Comparison of ENCODE assay signal across 20 cellular contexts in genomic region chr10:51425431-51425830, GRCh38.
DNase-seq lines count a peak whose midpoint lies in the region; ATAC-seq and TF ChIP-seq lines count a peak whose summit lies in the region.
"Had no signal": no experiment of that assay in that cellular context is flagged by ENCODE, and none has a peak within 500 bp of the region (broad histone marks: within the 10 kb centered on the region; RNA-seq: fewer than 3 reads in every experiment).

No MANE protein-coding gene starts in this region.

- H3K27ac ChIP-seq in ascending aorta: peak overlapping the region; percentile 30 to 61
- H3K27ac ChIP-seq in trophoblast cell (ENCODE audit: low read depth, low read length): no peak overlapping the region
- H3K27ac ChIP-seq: gastroesophageal sphincter, lower lobe of right lung, psoas muscle had no signal

- DNase-seq in Daoy (ENCODE audit: low read depth) (peak; percentile 6), ascending aorta (ENCODE audit: low spot score in 2 of 2) (no peak), fibroblast of the aortic adventitia (ENCODE audit: low read depth) (peak; percentile 72), trophoblast cell (no peak), NCI-H345 (lab: John Stamatoyannopoulos, UW) (no peak), SK-N-DZ (ENCODE audit: low spot score) (no peak)
- DNase-seq in activated naive CD4-positive, alpha-beta T cell treated with Interleukin-2 at 50 U/mL for 16 hours: no peak
- DNase-seq: activated CD4-positive, alpha-beta T cell treated with anti-CD3 and anti-CD28 coated beads for 4 hours; activated CD8-positive, alpha-beta memory T cell treated with anti-CD3 and anti-CD28 coated beads, Interleukin-2, amount 50 U/mL, for 48 hours; activated naive CD4-positive, alpha-beta T cell; effector memory CD8-positive, alpha-beta T cell; KG1; lower lobe of right lung; naive B cell; NCI-H2171 treated with DMSO at 0.1 percent for 48 hours; psoas muscle; substantia nigra had no signal

- no peak for ATAC-seq in HG03457 (IDR thresholded peaks at IDR 0.05; ENCODE audit: unreplicated experiment)
- ATAC-seq: effector memory CD8-positive, alpha-beta T cell; gastroesophageal sphincter; lower lobe of right lung; Panc1; psoas muscle had no signal

- intact Hi-C loops in ascending aorta (cut with DNase I): loop anchor here (10.0 kb wide), 1 partner anchor 539 kb away; no protein-coding TSS in a partner anchor

- no peak overlapping the region for H3K4me2 ChIP-seq in trophoblast cell (ENCODE audit: low read length)

- H3K4me1 ChIP-seq in ascending aorta (peaks cover 0 to 38% of the 10 kb centered on the region in 2 donors), trophoblast cell (ENCODE audit: control insufficient read depth in 1 of 2, insufficient read depth in 2 of 2, low read length in 2 of 2) (no peaks in the 10 kb centered on the region)
- H3K4me1 ChIP-seq: lower lobe of right lung had no signal

- no CpG with 5 or more reads among the region's 3 CpGs for WGBS in trophoblast cell (ENCODE audit: extremely low coverage, insufficient coverage, insufficient read length)

- no peak overlapping the region for H2BK5ac ChIP-seq in trophoblast cell (ENCODE audit: low read depth, low read length, poor library complexity)

- H3K27me3 ChIP-seq in ascending aorta: no peaks in the 10 kb centered on the region
- H3K27me3 ChIP-seq in trophoblast cell (ENCODE audit: insufficient read depth, low read length): no peaks in the 10 kb centered on the region
- H3K27me3 ChIP-seq: gastroesophageal sphincter had no signal

- H3K36me3 ChIP-seq in ascending aorta (no peaks in the 10 kb centered on the region), trophoblast cell (ENCODE audit: control insufficient read depth in 1 of 2, insufficient read depth in 2 of 2, low read length in 2 of 2) (no peaks in the 10 kb centered on the region)
- H3K36me3 ChIP-seq: gastroesophageal sphincter, lower lobe of right lung had no signal

- H2AK5ac ChIP-seq in trophoblast cell (ENCODE audit: low read length): no peak overlapping the region

- H3K9me3 ChIP-seq in ascending aorta (no peaks in the 10 kb centered on the region), trophoblast cell (ENCODE audit: insufficient read depth, low read depth, low read length) (no peaks in the 10 kb centered on the region)
- H3K9me3 ChIP-seq: gastroesophageal sphincter, lower lobe of right lung, psoas muscle had no signal

- no peak overlapping the region for H3K23ac ChIP-seq in trophoblast cell (ENCODE audit: low read length)

- no peak overlapping the region for H2BK120ac ChIP-seq in trophoblast cell (ENCODE audit: insufficient read depth, low read length, poor library complexity)

- no peak overlapping the region for H4K91ac ChIP-seq in trophoblast cell (ENCODE audit: low read depth, low read length)

- no peak overlapping the region for H4K12ac ChIP-seq in trophoblast cell (ENCODE audit: low read depth, low read length)

- H2AFZ ChIP-seq in trophoblast cell (ENCODE audit: insufficient read depth, low read length, poor library complexity): no peak overlapping the region

- H3K9ac ChIP-seq in trophoblast cell (ENCODE audit: low read length): peak overlapping the region; percentile 63

- no peak overlapping the region for H4K8ac ChIP-seq in trophoblast cell (ENCODE audit: low read depth, low read length)

- TF ChIP-seq CTCF in ascending aorta (IDR thresholded peaks at IDR 0.05) (no peak), fibroblast of the aortic adventitia (IDR thresholded peaks at IDR 0.05; ENCODE audit: insufficient read depth, low read length) (no peak)

- no peak overlapping the region for H3K18ac ChIP-seq in trophoblast cell (ENCODE audit: low read length)

- no peak overlapping the region for H3K4ac ChIP-seq in trophoblast cell (ENCODE audit: low read depth, low read length)

- H3K79me2 ChIP-seq in trophoblast cell (ENCODE audit: control insufficient read depth, insufficient read depth, low read length, poor library complexity): no peaks in the 10 kb centered on the region

- H3K4me3 ChIP-seq in ascending aorta (no peak overlapping the region), fibroblast of the aortic adventitia (ENCODE audit: low read depth, low read length) (no peak overlapping the region), trophoblast cell (ENCODE audit: low read depth, low read length) (no peak overlapping the region)
- H3K4me3 ChIP-seq: gastroesophageal sphincter, lower lobe of right lung, psoas muscle had no signal

- H3K79me1 ChIP-seq in trophoblast cell (ENCODE audit: low read length): no peaks in the 10 kb centered on the region

- H3K14ac ChIP-seq in trophoblast cell (ENCODE audit: low read length): no peak overlapping the region

- no peak overlapping the region for H2BK12ac ChIP-seq in trophoblast cell (ENCODE audit: low read length)

Comparison
In these comparisons a context has a peak if more than half of its experiments do, and no peak if none do; other contexts are left out.
1. DNase-seq: peak in Daoy (single experiment) and fibroblast of the aortic adventitia (single experiment); none in ascending aorta (0 of 2), trophoblast cell (0 of 2), NCI-H345 (single experiment), SK-N-DZ (single experiment) and activated naive CD4-positive, alpha-beta T cell treated with Interleukin-2 at 50 U/mL for 16 hours (single experiment).